10 cellular contexts compared by ENCODE assay signal in genomic region chr15:63611217-63611616, GRCh38. TPM values are rescaled to one million over a fixed set of nuclear protein-coding genes. Genes with fewer than 3 reads are reported as not detected.
DNase-seq lines count a peak whose midpoint lies in the region; ATAC-seq, FAIRE-seq and TF ChIP-seq lines count a peak whose summit lies in the region.
"Had no signal": no experiment of that assay in that cellular context is flagged by ENCODE, and none has a peak within 500 bp of the region (broad histone marks: within the 10 kb centered on the region; RNA-seq: fewer than 3 reads in every experiment).

No MANE protein-coding gene starts in this region.

- H3K9me3 Mint-ChIP-seq in natural killer cell treated with Interleukin-12 subunit alpha and Interleukin-12 subunit beta and Interleukin-15 and Interleukin-18, amount 100 ng/mL, for 72 hours = no peaks in the 10 kb centered on the region

- WGBS in GM12878 (ENCODE audit: insufficient coverage, insufficient replicate concordance, low lambda C conversion rate, missing lambda C conversion rate) = 77% methylated on average over 3 of the region's 3 CpGs
- 66 to 83% (median 76%) methylated on average over 3 of the region's 3 CpGs for WGBS in ovary, 3 donors

- SMC1A ChIA-PET in GM12878 (lab: Charles Lee; ENCODE audit: uncharacterized antibody, unreplicated experiment) = interaction anchor here (0.9 to 4.2 kb wide), 10 partner anchors 14 to 457 kb away, joined by 3 to 42 read pairs (median 6); no protein-coding TSS in a partner anchor

- H3K4me2 ChIP-seq in Karpas-422 (ENCODE audit: low read depth, low read length, poor library complexity, severe bottlenecking) (no peak overlapping the region), GM12878 (ENCODE audit: control insufficient read depth, insufficient read depth) (no peak overlapping the region)

- peaks cover 6% of the 10 kb centered on the region; the same call in 1 of the 2 replicates for H4K20me1 ChIP-seq in Karpas-422 (ENCODE audit: insufficient read depth, low read depth, low read length)
- no peaks in the 10 kb centered on the region for H4K20me1 ChIP-seq in GM12878 (ENCODE audit: control insufficient read depth, insufficient read depth)

- H3K27me3 Mint-ChIP-seq in natural killer cell treated with Interleukin-12 subunit alpha and Interleukin-12 subunit beta and Interleukin-15 and Interleukin-18, amount 100 ng/mL, for 72 hours = no peaks in the 10 kb centered on the region

- in situ Hi-C loops in GM12878 (cut with MboI) = loop anchor here (5.0 kb wide), 1 partner anchor 456 kb away; no protein-coding TSS in a partner anchor

- no peak for DNase-seq in Karpas-422
- no peak for DNase-seq in GM12878 (ENCODE audit: low read depth, low spot score)
- no peak for DNase-seq in natural killer cell treated with Interleukin-12 subunit alpha and Interleukin-12 subunit beta and Interleukin-15 and Interleukin-18, amount 100 ng/mL, for 72 hours (ENCODE audit: low spot score)
- DNase-seq in GM19239 (ENCODE audit: insufficient read length, low spot score) = no peak
- no peak for DNase-seq in NCI-H1092 (lab: John Stamatoyannopoulos, UW)
- no peak for DNase-seq in NCI-H1105 (lab: John Stamatoyannopoulos, UW)
- no peak for DNase-seq in ovary
- DNase-seq: KBM-7, Right ventricle myocardium superior had no signal

- H3K4me3 Mint-ChIP-seq in natural killer cell treated with Interleukin-12 subunit alpha and Interleukin-12 subunit beta and Interleukin-15 and Interleukin-18, amount 100 ng/mL, for 72 hours = no peak overlapping the region

- CTCF ChIA-PET in GM12878 (lab: Yijun Ruan, JAX) = interaction anchor here (1.0 to 7.4 kb wide), 11 partner anchors 9 to 456 kb away, joined by 3 to 87 read pairs (median 12); no protein-coding TSS in a partner anchor

- H3K36me3 ChIP-seq in Karpas-422 (ENCODE audit: insufficient read depth, low read length) (peaks cover 38% of the 10 kb centered on the region), GM12878 (ENCODE audit: control insufficient read depth in 2 of 2, insufficient read depth in 2 of 2, low read length in 1 of 2) (peaks cover 15 to 34% of the 10 kb centered on the region in 2 experiments), ovary (no peaks in the 10 kb centered on the region)

- peaks cover 3% of the 10 kb centered on the region; the same call in 1 of the 2 replicates for H3K79me2 ChIP-seq in Karpas-422 (ENCODE audit: low read length)
- no peaks in the 10 kb centered on the region for H3K79me2 ChIP-seq in GM12878 (ENCODE audit: control insufficient read depth, insufficient read depth, low read length)

- H3K9me3 ChIP-seq in Karpas-422 (ENCODE audit: low read length) (no peaks in the 10 kb centered on the region), GM12878 (replicated peaks; ENCODE audit: control insufficient read depth, insufficient read depth, low read length) (no peaks in the 10 kb centered on the region), ovary (no peaks in the 10 kb centered on the region)

- BruUV-seq in GM12878 (replicated peaks; lab: Mats Ljungman, UMichigan) = no TSS peak

- H3K27me3 ChIP-seq in Karpas-422 (ENCODE audit: low read length) (no peaks in the 10 kb centered on the region), GM12878 (replicated peaks in 1 of 2; ENCODE audit: control insufficient read depth in 2 of 2, insufficient read depth in 2 of 2, low read length in 1 of 2) (no peaks in the 10 kb centered on the region), ovary (no peaks in the 10 kb centered on the region)

- H3K4me1 Mint-ChIP-seq in natural killer cell treated with Interleukin-12 subunit alpha and Interleukin-12 subunit beta and Interleukin-15 and Interleukin-18, amount 100 ng/mL, for 72 hours (ENCODE audit: low read depth in 2 of 2) = peaks cover 16 to 25% of the 10 kb centered on the region in 2 donors

- no peak for TF ChIP-seq CTCF in 22Rv1 (IDR thresholded peaks at IDR 0.05)
- no peak for TF ChIP-seq CTCF in GM12878 (IDR thresholded peaks at IDR 0.05 in 2 of 3, conservative IDR thresholded peaks at IDR 0.05 in 1 of 3; ENCODE audit: control insufficient read depth in 2 of 3, extremely low read depth in 1 of 3, insufficient read depth in 1 of 3, low read depth in 3 of 3, low read length in 3 of 3)
- no peak for TF ChIP-seq CTCF in ovary (IDR thresholded peaks at IDR 0.05)

- no peak for TF ChIP-seq EP300 in GM12878 (IDR thresholded peaks at IDR 0.05; ENCODE audit: borderline replicate concordance in 1 of 2, control insufficient read depth in 1 of 2, low read depth in 2 of 2, low read length in 2 of 2)
- no peak for TF ChIP-seq EP300 in ovary (IDR thresholded peaks at IDR 0.05)

- intact Hi-C loops in GM12878 (cut with micrococcal nuclease; ENCODE audit: unreplicated experiment) (no loop called here), ovary (cut with DNase I) (no loop called here)

- no peaks in the 10 kb centered on the region for H3K9me2 ChIP-seq in Karpas-422 (replicated peaks; ENCODE audit: insufficient read depth, low read length)

- H3K27ac Mint-ChIP-seq in natural killer cell treated with Interleukin-12 subunit alpha and Interleukin-12 subunit beta and Interleukin-15 and Interleukin-18, amount 100 ng/mL, for 72 hours = peak overlapping the region; percentile 82 to 92

- no peak overlapping the region for H3K4me3 ChIP-seq in Karpas-422 (ENCODE audit: low read length)
- H3K4me3 ChIP-seq in GM12878 = no peak overlapping the region
- H3K4me3 ChIP-seq in ovary = no peak overlapping the region

- peaks cover 21% of the 10 kb centered on the region for H3K4me1 ChIP-seq in Karpas-422 (ENCODE audit: low read length)
- H3K4me1 ChIP-seq in GM12878 (ENCODE audit: control insufficient read depth, insufficient read depth, low read length) = peaks cover 16% of the 10 kb centered on the region
- H3K4me1 ChIP-seq in ovary (ENCODE audit: insufficient read depth) = peaks cover 4% of the 10 kb centered on the region

- no peak for FAIRE-seq in GM12878 (lab: Jason Lieb, UNC)
- FAIRE-seq in GM19239 (lab: Jason Lieb, UNC) = no peak

- TF ChIP-seq RAD21 in GM12878 (IDR thresholded peaks at IDR 0.05; ENCODE audit: insufficient read depth, low read depth, low read length) = no peak

- no peak for ATAC-seq in GM12878
- no peak for ATAC-seq in natural killer cell treated with Interleukin-12 subunit alpha and Interleukin-12 subunit beta and Interleukin-15 and Interleukin-18, amount 100 ng/mL, for 72 hours

- H3K9ac ChIP-seq in Karpas-422 (ENCODE audit: low read length) (peak overlapping the region; percentile 30; the same call in 1 of the 2 replicates), GM12878 (ENCODE audit: control insufficient read depth, insufficient read depth, low read length) (no peak overlapping the region)

- RAD21 ChIA-PET in GM12878 (lab: Charles Lee; ENCODE audit: unreplicated experiment) = interaction anchor here (2.0 to 2.9 kb wide), 4 partner anchors 13 to 456 kb away, joined by 5 to 27 read pairs (median 14); no protein-coding TSS in a partner anchor

- TF ChIP-seq POLR2A in GM12878 (IDR thresholded peaks at IDR 0.05; ENCODE audit: low read depth, low read length) (no peak), ovary (IDR thresholded peaks at IDR 0.05) (no peak)

- H3K36me3 Mint-ChIP-seq in natural killer cell treated with Interleukin-12 subunit alpha and Interleukin-12 subunit beta and Interleukin-15 and Interleukin-18, amount 100 ng/mL, for 72 hours = peaks cover 17% of the 10 kb centered on the region

- no peak overlapping the region for H2AFZ ChIP-seq in Karpas-422 (ENCODE audit: low read length)
- no peak overlapping the region for H2AFZ ChIP-seq in GM12878 (ENCODE audit: control insufficient read depth, low read depth, low read length)

- POLR2A ChIA-PET in GM12878 (lab: Charles Lee) = no interaction called here

- peak overlapping the region; percentile 12; the same call in 1 of the 2 replicates for H3K27ac ChIP-seq in 22Rv1
- H3K27ac ChIP-seq in Karpas-422 (ENCODE audit: low read length) = peak overlapping the region; percentile 69
- H3K27ac ChIP-seq in GM12878 (ENCODE audit: control insufficient read depth, insufficient read depth) = peak overlapping the region; percentile 78; the same call in 1 of the 2 replicates
- H3K27ac ChIP-seq in ovary = no peak overlapping the region

TF ChIP-seq in GM12878, 131 proteins besides CTCF, POLR2A, EP300 and RAD21 (continues in another document):
- TF ChIP-seq IRF3 (IDR thresholded peaks at IDR 0.05) (no peak), TARDBP (IDR thresholded peaks at IDR 0.05; ENCODE audit: borderline replicate concordance) (no peak), MYB (IDR thresholded peaks at IDR 0.05; ENCODE audit: borderline replicate concordance, low read depth, low read length) (no peak)

RNA-seq across cellular contexts. Expression of gene FBXL22, which starts 14.0 kb away (rescaled TPM):
- 0.15 TPM in 1 of 2 replicates, not detected in the other for total RNA-seq in Karpas-422 (2014; rRNA removed; shearing (Covaris generic); ENCODE audit: low replicate concordance)
- 1.2 and 2.1 TPM in 2 replicates for total RNA-seq in GM12878 (2013; cell fraction: nucleolus; rRNA removed)
- total RNA-seq in GM12878 (2014; rRNA removed) (0.62 and 0.87 TPM in 2 replicates), GM12878 (2014; rRNA removed; fragmentation: Illumina TruSeq; extraction: Trizol) (0.28 and 0.40 TPM in 2 replicates), GM12878 (2021) (0.45 and 0.82 TPM in 2 replicates), ovary (10 to 100 TPM in 3 of 7 donors, 1 to 10 TPM in 3, under 1 TPM in 1; 0.48 to 27.5 (median 5.3) TPM)
- polyA plus RNA-seq in GM12878 (2011; ENCODE audit: low read depth) = 0.16 TPM
- polyA plus RNA-seq in GM12878 (2011; rRNA removed) (0.10 and 0.24 TPM in 2 replicates), GM12878 (2014; fragmentation: Illumina TruSeq; extraction: Trizol) (0.24 and 0.41 TPM in 2 replicates), GM12878 (2014; fragmentation: Nextera tagmentation; extraction: Ambion mirVana) (under 1 TPM; 0.05 to 0.07 TPM), GM12878 (2014; rRNA removed) (0.34 and 0.67 TPM in 2 replicates), GM12878 (2016; fragmentation: Nextera tagmentation; extraction: Ambion mirVana) (1 to 10 TPM; 2.4 to 2.6 TPM), ovary (1 to 10 TPM; 4.5 to 6.3 TPM)
- 0.12 and 0.28 TPM in 2 replicates for polyA plus RNA-seq in GM12878 (2011; cell fraction: cytosol; rRNA removed)
- polyA plus RNA-seq in GM12878 (2011; cell fraction: nucleus; rRNA removed) = 0.52 and 0.76 TPM in 2 replicates
- 0.52 and 0.57 TPM in 2 replicates for polyA plus RNA-seq in GM12878 (2012)
- polyA minus RNA-seq in GM12878 (2011; rRNA and poly(A)+ RNA removed) = 0.46 and 0.51 TPM in 2 replicates
- polyA minus RNA-seq in GM12878 (2011; cell fraction: cytosol; rRNA and poly(A)+ RNA removed) = 1.7 TPM in 1 of 2 replicates, not detected in the other
- polyA minus RNA-seq in GM12878 (2011; cell fraction: nucleus; rRNA and poly(A)+ RNA removed) = 2.1 and 2.8 TPM in 2 replicates
- total RNA-seq in natural killer cell treated with Interleukin-12 subunit alpha and Interleukin-12 subunit beta and Interleukin-15 and Interleukin-18, amount 100 ng/mL, for 72 hours = 1 to 10 TPM in 1 of 2 donors, under 1 TPM in 1; 0.45 to 1.5 TPM

Comparison
In these comparisons a context has a peak if more than half of its experiments do, and no peak if none do; other contexts are left out.
1. H3K27ac ChIP-seq: peak in 22Rv1 (single experiment), Karpas-422 (single experiment) and GM12878 (single experiment); none in ovary (0 of 2).